Comparison of ENCODE assay signal across 1 cellular context in the genomic region with DNA sequence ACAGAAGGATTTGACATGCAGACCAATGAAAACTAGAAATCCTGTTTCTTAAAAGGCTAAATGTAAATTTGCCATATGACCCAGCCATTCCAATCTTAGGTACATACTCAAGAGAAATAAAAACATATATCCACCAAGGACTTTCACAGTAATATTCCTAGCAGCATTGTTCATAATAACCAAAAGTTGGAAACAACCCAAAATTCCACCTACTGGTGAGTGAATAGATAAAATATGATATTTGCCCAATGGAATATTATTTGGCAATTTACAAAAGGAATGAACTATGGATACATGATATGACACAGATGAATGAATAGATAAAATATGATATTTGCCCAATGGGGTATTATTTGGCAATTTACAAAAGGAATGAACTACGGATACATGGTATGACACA.
TF ChIP-seq lines count a peak whose summit lies in the region.

No MANE protein-coding gene starts in this region.

TF ChIP-seq in SK-N-SH treated with all-trans-retinoic acid at 6 μM for 48 hours, 23 proteins besides CTCF, POLR2A, EP300 and RAD21 (continued from another document):
- TF ChIP-seq, protein P1, sequence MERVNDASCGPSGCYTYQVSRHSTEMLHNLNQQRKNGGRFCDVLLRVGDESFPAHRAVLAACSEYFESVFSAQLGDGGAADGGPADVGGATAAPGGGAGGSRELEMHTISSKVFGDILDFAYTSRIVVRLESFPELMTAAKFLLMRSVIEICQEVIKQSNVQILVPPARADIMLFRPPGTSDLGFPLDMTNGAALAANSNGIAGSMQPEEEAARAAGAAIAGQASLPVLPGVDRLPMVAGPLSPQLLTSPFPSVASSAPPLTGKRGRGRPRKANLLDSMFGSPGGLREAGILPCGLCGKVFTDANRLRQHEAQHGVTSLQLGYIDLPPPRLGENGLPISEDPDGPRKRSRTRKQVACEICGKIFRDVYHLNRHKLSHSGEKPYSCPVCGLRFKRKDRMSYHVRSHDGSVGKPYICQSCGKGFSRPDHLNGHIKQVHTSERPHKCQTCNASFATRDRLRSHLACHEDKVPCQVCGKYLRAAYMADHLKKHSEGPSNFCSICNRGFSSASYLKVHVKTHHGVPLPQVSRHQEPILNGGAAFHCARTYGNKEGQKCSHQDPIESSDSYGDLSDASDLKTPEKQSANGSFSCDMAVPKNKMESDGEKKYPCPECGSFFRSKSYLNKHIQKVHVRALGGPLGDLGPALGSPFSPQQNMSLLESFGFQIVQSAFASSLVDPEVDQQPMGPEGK (CRISPR knock-in tag; IDR thresholded peaks at IDR 0.05; ENCODE audit: borderline replicate concordance), result no peak
- TF ChIP-seq PPARA (CRISPR knock-in tag; IDR thresholded peaks at IDR 0.05; ENCODE audit: borderline replicate concordance), result no peak
- no peak for TF ChIP-seq OSR1 (CRISPR knock-in tag; IDR thresholded peaks at IDR 0.05)
- no peak for TF ChIP-seq ESRRG (CRISPR knock-in tag; IDR thresholded peaks at IDR 0.05)
- TF ChIP-seq, protein P2, sequence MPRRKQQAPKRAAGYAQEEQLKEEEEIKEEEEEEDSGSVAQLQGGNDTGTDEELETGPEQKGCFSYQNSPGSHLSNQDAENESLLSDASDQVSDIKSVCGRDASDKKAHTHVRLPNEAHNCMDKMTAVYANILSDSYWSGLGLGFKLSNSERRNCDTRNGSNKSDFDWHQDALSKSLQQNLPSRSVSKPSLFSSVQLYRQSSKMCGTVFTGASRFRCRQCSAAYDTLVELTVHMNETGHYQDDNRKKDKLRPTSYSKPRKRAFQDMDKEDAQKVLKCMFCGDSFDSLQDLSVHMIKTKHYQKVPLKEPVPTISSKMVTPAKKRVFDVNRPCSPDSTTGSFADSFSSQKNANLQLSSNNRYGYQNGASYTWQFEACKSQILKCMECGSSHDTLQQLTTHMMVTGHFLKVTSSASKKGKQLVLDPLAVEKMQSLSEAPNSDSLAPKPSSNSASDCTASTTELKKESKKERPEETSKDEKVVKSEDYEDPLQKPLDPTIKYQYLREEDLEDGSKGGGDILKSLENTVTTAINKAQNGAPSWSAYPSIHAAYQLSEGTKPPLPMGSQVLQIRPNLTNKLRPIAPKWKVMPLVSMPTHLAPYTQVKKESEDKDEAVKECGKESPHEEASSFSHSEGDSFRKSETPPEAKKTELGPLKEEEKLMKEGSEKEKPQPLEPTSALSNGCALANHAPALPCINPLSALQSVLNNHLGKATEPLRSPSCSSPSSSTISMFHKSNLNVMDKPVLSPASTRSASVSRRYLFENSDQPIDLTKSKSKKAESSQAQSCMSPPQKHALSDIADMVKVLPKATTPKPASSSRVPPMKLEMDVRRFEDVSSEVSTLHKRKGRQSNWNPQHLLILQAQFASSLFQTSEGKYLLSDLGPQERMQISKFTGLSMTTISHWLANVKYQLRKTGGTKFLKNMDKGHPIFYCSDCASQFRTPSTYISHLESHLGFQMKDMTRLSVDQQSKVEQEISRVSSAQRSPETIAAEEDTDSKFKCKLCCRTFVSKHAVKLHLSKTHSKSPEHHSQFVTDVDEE (CRISPR knock-in tag; IDR thresholded peaks at IDR 0.05), result no peak
- no peak for TF ChIP-seq ZC3H10 (CRISPR knock-in tag; IDR thresholded peaks at IDR 0.05)
- TF ChIP-seq, protein P3, sequence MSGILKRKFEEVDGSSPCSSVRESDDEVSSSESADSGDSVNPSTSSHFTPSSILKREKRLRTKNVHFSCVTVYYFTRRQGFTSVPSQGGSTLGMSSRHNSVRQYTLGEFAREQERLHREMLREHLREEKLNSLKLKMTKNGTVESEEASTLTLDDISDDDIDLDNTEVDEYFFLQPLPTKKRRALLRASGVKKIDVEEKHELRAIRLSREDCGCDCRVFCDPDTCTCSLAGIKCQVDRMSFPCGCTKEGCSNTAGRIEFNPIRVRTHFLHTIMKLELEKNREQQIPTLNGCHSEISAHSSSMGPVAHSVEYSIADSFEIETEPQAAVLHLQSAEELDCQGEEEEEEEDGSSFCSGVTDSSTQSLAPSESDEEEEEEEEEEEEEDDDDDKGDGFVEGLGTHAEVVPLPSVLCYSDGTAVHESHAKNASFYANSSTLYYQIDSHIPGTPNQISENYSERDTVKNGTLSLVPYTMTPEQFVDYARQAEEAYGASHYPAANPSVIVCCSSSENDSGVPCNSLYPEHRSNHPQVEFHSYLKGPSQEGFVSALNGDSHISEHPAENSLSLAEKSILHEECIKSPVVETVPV (CRISPR knock-in tag; IDR thresholded peaks at IDR 0.05), result no peak
- no peak for TF ChIP-seq ZNF565 (CRISPR knock-in tag; conservative IDR thresholded peaks at IDR 0.05; ENCODE audit: low read depth)
- no peak for TF ChIP-seq ARNTL (CRISPR knock-in tag; IDR thresholded peaks at IDR 0.05; ENCODE audit: borderline replicate concordance, low read depth)
